In the genomic region with DNA sequence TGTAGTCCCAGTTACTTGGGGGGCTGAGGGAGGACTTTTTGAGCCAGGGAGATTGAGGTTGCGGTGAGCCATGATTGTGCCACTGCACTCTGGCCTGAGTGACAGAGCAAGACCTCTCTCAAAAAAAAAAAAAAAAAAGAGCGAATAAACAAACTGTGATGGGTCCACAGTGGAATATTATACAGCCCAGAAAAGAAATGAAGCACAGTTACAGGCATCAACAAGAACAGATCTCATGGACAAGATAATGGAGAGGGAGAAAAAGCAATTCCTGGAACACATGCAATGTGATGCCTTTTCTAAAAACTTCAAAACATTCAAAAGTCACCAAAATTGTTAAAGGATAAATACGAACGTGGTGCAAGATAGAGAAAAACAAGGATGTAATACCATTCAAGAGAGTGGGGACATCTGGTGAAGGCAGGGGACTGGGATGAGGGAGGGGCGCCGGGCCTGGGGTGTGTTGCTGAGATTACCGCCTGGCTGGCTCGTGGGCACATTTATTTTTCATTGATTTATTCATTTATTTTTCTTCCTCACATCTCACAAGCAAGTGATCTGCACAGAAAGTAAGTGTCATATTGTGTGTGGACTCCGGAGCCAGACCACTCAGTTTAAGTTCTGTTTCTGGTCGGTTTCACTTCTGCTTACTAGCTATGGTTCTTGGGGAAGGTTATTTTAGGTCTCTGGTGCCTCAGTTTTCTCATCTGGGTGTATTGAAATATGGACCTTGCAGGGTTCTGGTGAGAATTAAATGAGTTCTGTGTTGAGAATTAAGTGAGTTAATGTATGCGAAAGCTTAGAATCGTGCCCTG, we compare ENCODE assay signal across 11 cellular contexts. TPM values are rescaled to one million over a fixed set of nuclear protein-coding genes. Genes with fewer than 3 reads are reported as not detected.
DNase-seq lines count a peak whose midpoint lies in the region; ATAC-seq and FAIRE-seq lines count a peak whose summit lies in the region.
"Had no signal": no experiment of that assay in that cellular context is flagged by ENCODE, and none has a peak within 500 bp of the region (broad histone marks: within the 10 kb centered on the region; RNA-seq: fewer than 3 reads in every experiment).

No MANE protein-coding gene starts in this region.

- no peak for FAIRE-seq in frontal cortex (lab: Jason Lieb, UNC)
- FAIRE-seq: G401.6 had no signal

- peak; percentile 67 for DNase-seq in GM19238 (ENCODE audit: insufficient read length, low spot score)
- peak; percentile 88 for DNase-seq in NOMO-1 treated with DMSO at 0.1 percent for 48 hours (lab: John Stamatoyannopoulos, UW; ENCODE audit: unreplicated experiment)
- DNase-seq in superior temporal gyrus (ENCODE audit: extremely low spot score) = peak; percentile 17
- no peak for DNase-seq in activated CD4-positive, CD25-positive, alpha-beta regulatory T cell (lab: John Stamatoyannopoulos, UW)
- DNase-seq in kidney glomerular epithelial cell (lab: John Stamatoyannopoulos, UW) = no peak
- DNase-seq in AG20443 (ENCODE audit: low spot score) = no peak
- no peak for DNase-seq in frontal cortex (ENCODE audit: low spot score in 2 of 2)
- DNase-seq: NCI-H1436 treated with DMSO at 0.1 percent for 48 hours had no signal

- ATAC-seq in HG02885 (IDR thresholded peaks at IDR 0.05; ENCODE audit: poor library complexity, unreplicated experiment) = peak; percentile 84
- ATAC-seq: SK-N-SH treated with all-trans-retinoic acid at 6 μM for 48 hours had no signal

RNA-seq across cellular contexts. Expression of a gene that starts 30.1 kb away (rescaled TPM):
- total RNA-seq in frontal cortex = 13.0 TPM

Comparison
In these comparisons a context has a peak if more than half of its experiments do, and no peak if none do; other contexts are left out.
1. DNase-seq: peak in GM19238 (single experiment), NOMO-1 treated with DMSO at 0.1 percent for 48 hours (single experiment) and superior temporal gyrus (single experiment); none in activated CD4-positive, CD25-positive, alpha-beta regulatory T cell (0 of 4), kidney glomerular epithelial cell (single experiment), AG20443 (single experiment) and frontal cortex (0 of 2).